14 cellular contexts compared by ENCODE assay signal in the genomic region with DNA sequence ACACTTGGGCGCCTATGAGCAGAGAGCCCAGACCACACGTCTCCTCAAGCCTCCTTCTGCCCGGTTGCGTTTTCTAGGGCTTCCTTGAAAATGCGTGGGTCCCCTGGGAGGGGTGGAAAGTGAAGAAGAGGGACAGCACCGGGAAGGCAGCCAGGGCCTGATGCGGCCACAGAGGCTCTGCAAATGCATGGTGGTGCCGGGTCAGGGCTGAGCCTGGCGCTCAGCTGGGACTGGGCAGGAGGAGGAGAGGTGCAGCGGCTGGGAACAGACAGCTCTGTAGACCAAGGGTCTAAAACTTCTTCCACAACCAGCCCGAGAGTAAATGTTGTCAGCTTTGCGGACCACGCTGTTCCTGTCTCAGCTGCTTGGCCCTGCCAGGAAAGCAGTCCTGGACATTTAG. TPM values are rescaled to one million over a fixed set of nuclear protein-coding genes. Genes with fewer than 3 reads are reported as not detected.
A peak's percentile ranks its signal among the peaks of the same experiment; 100 is the strongest.
DNase-seq lines count a peak whose midpoint lies in the region; ATAC-seq and TF ChIP-seq lines count a peak whose summit lies in the region.
"Had no signal": no experiment of that assay in that cellular context is flagged by ENCODE, and none has a peak within 500 bp of the region (broad histone marks: within the 10 kb centered on the region; RNA-seq: fewer than 3 reads in every experiment).

No MANE protein-coding gene starts in this region.

- no peak for DNase-seq in activated naive CD4-positive, alpha-beta T cell treated with anti-CD3 and anti-CD28 coated beads, Interleukin-2, amount 50 U/mL, for 72 hours (ENCODE audit: low spot score in 2 of 2)
- DNase-seq in SK-N-SH (no peak), endodermal cell (no peak), neuronal stem cell (ENCODE audit: low spot score) (no peak), SKM-1 treated with dmso at 0.1 percent for 144 hours (lab: John Stamatoyannopoulos, UW; ENCODE audit: unreplicated experiment) (no peak)
- no peak for DNase-seq in activated effector memory CD4-positive, alpha-beta T cell treated with anti-CD3 and anti-CD28 coated beads, Interleukin-2, amount 50 U/mL, for 16 hours
- DNase-seq: activated T-cell treated with anti-CD3 and anti-CD28 coated beads, Interleukin-2, amount 50 U/mL, for 72 hours; psoas muscle; stimulated activated CD4-positive, alpha-beta T cell treated with anti-CD3 and anti-CD28 coated beads, Interleukin-2, amount 100 ng/mL, for 48 hours had no signal

- no peaks in the 10 kb centered on the region for H3K9me2 ChIP-seq in SK-N-SH

- TF ChIP-seq CTCF in SK-N-SH (IDR thresholded peaks at IDR 0.05) (no peak), endodermal cell (conservative IDR thresholded peaks at IDR 0.05) (no peak)

- no peak overlapping the region for H3K27ac Mint-ChIP-seq in activated naive CD4-positive, alpha-beta T cell treated with anti-CD3 and anti-CD28 coated beads, Interleukin-2, amount 50 U/mL, for 24 hours
- no peak overlapping the region for H3K27ac Mint-ChIP-seq in activated naive CD4-positive, alpha-beta T cell treated with anti-CD3 and anti-CD28 coated beads, Interleukin-2, amount 50 U/mL, for 72 hours
- H3K27ac Mint-ChIP-seq in endodermal cell, result no peak overlapping the region
- H3K27ac Mint-ChIP-seq: activated T-cell treated with anti-CD3 and anti-CD28 coated beads, Interleukin-2, amount 50 U/mL, for 72 hours; memory B cell; stimulated activated memory B cell treated with anti-CD40 and anti-IgM and Interleukin-4, amounts not matched to agents 10 μg/mL and 1 μg/mL and 100 μg/mL, for 72 hours had no signal

- no peak overlapping the region for H3K14ac ChIP-seq in neuronal stem cell (ENCODE audit: low read length)

- H3K9ac ChIP-seq in SK-N-SH (no peak overlapping the region; the same call in 1 of the 2 replicates), endodermal cell (ENCODE audit: extremely low read depth, low read length, poor library complexity, severe bottlenecking) (no peak overlapping the region), neuronal stem cell (ENCODE audit: low read depth, low read length, poor library complexity) (peak overlapping the region; percentile 36)

- H3K27me3 ChIP-seq in SK-N-SH (ENCODE audit: insufficient read depth), result no peaks in the 10 kb centered on the region
- H3K27me3 ChIP-seq in endodermal cell (ENCODE audit: control insufficient read depth, insufficient read depth, low read length, poor library complexity, severe bottlenecking), result peaks cover 67% of the 10 kb centered on the region
- H3K27me3 ChIP-seq in neuronal stem cell (ENCODE audit: control insufficient read depth in 3 of 3, insufficient read depth in 3 of 3, low read depth in 1 of 3, low read length in 3 of 3), result peaks cover 9 to 38% (median 32%) of the 10 kb centered on the region in 3 experiments

- H3K4me1 ChIP-seq in SK-N-SH (ENCODE audit: control insufficient read depth in 1 of 2, insufficient read depth in 2 of 2, low read depth in 1 of 2, low read length in 1 of 2) (peaks cover 0 to 26% of the 10 kb centered on the region in 2 experiments; a peak in 1 of 4 replicates), endodermal cell (ENCODE audit: control insufficient read depth, insufficient read depth, low read length) (no peaks in the 10 kb centered on the region), neuronal stem cell (ENCODE audit: control insufficient read depth in 2 of 2, insufficient read depth in 1 of 2, low read depth in 1 of 2, low read length in 2 of 2) (peaks cover 6 to 9% of the 10 kb centered on the region in 2 donors)
- H3K4me1 ChIP-seq: SJSA1 had no signal

- peaks cover 16% of the 10 kb centered on the region; the same call in 1 of the 2 replicates for H3K79me2 ChIP-seq in SK-N-SH (ENCODE audit: insufficient read depth)

- H4K91ac ChIP-seq in neuronal stem cell (ENCODE audit: low read depth, low read length, poor library complexity), result no peak overlapping the region

- no peak overlapping the region for H2BK120ac ChIP-seq in neuronal stem cell (ENCODE audit: low read depth, low read length)

- CTCF ChIA-PET in SK-N-SH (lab: Yijun Ruan, JAX), result no interaction called here

- POLR2A ChIA-PET in SK-N-SH (lab: Yijun Ruan, JAX), result interaction anchor here (1.3 to 1.7 kb wide), 2 partner anchors 13 to 18 kb away, joined by 3 to 5 read pairs; no protein-coding TSS in a partner anchor

- H2BK5ac ChIP-seq in neuronal stem cell (ENCODE audit: low read length), result no peak overlapping the region

- H3K9me3 Mint-ChIP-seq in activated naive CD4-positive, alpha-beta T cell treated with anti-CD3 and anti-CD28 coated beads, Interleukin-2, amount 50 U/mL, for 24 hours, result no peaks in the 10 kb centered on the region
- peaks cover 0 to 3% of the 10 kb centered on the region in 2 donors for H3K9me3 Mint-ChIP-seq in activated naive CD4-positive, alpha-beta T cell treated with anti-CD3 and anti-CD28 coated beads, Interleukin-2, amount 50 U/mL, for 72 hours
- peaks cover 3% of the 10 kb centered on the region for H3K9me3 Mint-ChIP-seq in endodermal cell
- H3K9me3 Mint-ChIP-seq: activated T-cell treated with anti-CD3 and anti-CD28 coated beads, Interleukin-2, amount 50 U/mL, for 72 hours; memory B cell; stimulated activated memory B cell treated with anti-CD40 and anti-IgM and Interleukin-4, amounts not matched to agents 10 μg/mL and 1 μg/mL and 100 μg/mL, for 72 hours had no signal

- peak overlapping the region; percentile 79 to 85 for H3K4me3 ChIP-seq in SK-N-SH (ENCODE audit: low read depth in 2 of 2, low read length in 1 of 2)
- H3K4me3 ChIP-seq in endodermal cell (ENCODE audit: low read length), result no peak overlapping the region
- H3K4me3 ChIP-seq in neuronal stem cell (ENCODE audit: low read length in 2 of 2), result peak overlapping the region; percentile 81 to 94
- H3K4me3 ChIP-seq: SJSA1 had no signal

- H3K4me3 Mint-ChIP-seq in activated naive CD4-positive, alpha-beta T cell treated with anti-CD3 and anti-CD28 coated beads, Interleukin-2, amount 50 U/mL, for 24 hours, result peak overlapping the region; percentile 56
- H3K4me3 Mint-ChIP-seq in endodermal cell, result peak overlapping the region; percentile 49
- H3K4me3 Mint-ChIP-seq: memory B cell; stimulated activated memory B cell treated with anti-CD40 and anti-IgM and Interleukin-4, amounts not matched to agents 10 μg/mL and 1 μg/mL and 100 μg/mL, for 72 hours had no signal

- no peak overlapping the region for H2BK15ac ChIP-seq in neuronal stem cell (ENCODE audit: low read length)

- no peak overlapping the region for H3K18ac ChIP-seq in neuronal stem cell (ENCODE audit: low read length)

- 56% methylated on average over 12 of the region's 13 CpGs for WGBS in SK-N-SH (ENCODE audit: low lambda C conversion rate)
- WGBS in endodermal cell (ENCODE audit: insufficient coverage in 1 of 2, insufficient read length in 1 of 2), 2 experiments, result 81 to 97% methylated on average over 9 to 13 of the region's 13 CpGs
- WGBS in neuronal stem cell (ENCODE audit: extremely low coverage in 2 of 2, insufficient read length in 2 of 2, insufficient replicate concordance in 1 of 2), 2 donors, result no CpG with 5 or more reads among the region's 13 CpGs

- peaks cover 3% of the 10 kb centered on the region for H3K36me3 Mint-ChIP-seq in activated naive CD4-positive, alpha-beta T cell treated with anti-CD3 and anti-CD28 coated beads, Interleukin-2, amount 50 U/mL, for 24 hours
- H3K36me3 Mint-ChIP-seq in activated naive CD4-positive, alpha-beta T cell treated with anti-CD3 and anti-CD28 coated beads, Interleukin-2, amount 50 U/mL, for 72 hours, result peaks cover 0 to 34% of the 10 kb centered on the region in 2 donors
- peaks cover 11% of the 10 kb centered on the region for H3K36me3 Mint-ChIP-seq in endodermal cell (ENCODE audit: low read depth)
- H3K36me3 Mint-ChIP-seq: stimulated activated memory B cell treated with anti-CD40 and anti-IgM and Interleukin-4, amounts not matched to agents 10 μg/mL and 1 μg/mL and 100 μg/mL, for 72 hours had no signal

- TF ChIP-seq EP300 in SK-N-SH (IDR thresholded peaks at IDR 0.05; ENCODE audit: borderline replicate concordance in 1 of 2, low read depth in 1 of 2, low read length in 1 of 2), result no peak

- no peak overlapping the region for H3K4ac ChIP-seq in neuronal stem cell (ENCODE audit: low read length)

- H2BK12ac ChIP-seq in neuronal stem cell (ENCODE audit: low read length), result no peak overlapping the region

- H4K8ac ChIP-seq in neuronal stem cell (ENCODE audit: low read depth, low read length), result no peak overlapping the region

- peaks cover 10% of the 10 kb centered on the region for H3K79me1 ChIP-seq in neuronal stem cell (ENCODE audit: low read depth, low read length)

- H2AFZ ChIP-seq in SK-N-SH (ENCODE audit: low read depth) (no peak overlapping the region), neuronal stem cell (ENCODE audit: low read length) (no peak overlapping the region)

- peaks cover 19% of the 10 kb centered on the region for H3K27me3 Mint-ChIP-seq in activated naive CD4-positive, alpha-beta T cell treated with anti-CD3 and anti-CD28 coated beads, Interleukin-2, amount 50 U/mL, for 24 hours
- peaks cover 56% of the 10 kb centered on the region for H3K27me3 Mint-ChIP-seq in endodermal cell (ENCODE audit: insufficient read depth)

- H3K27ac ChIP-seq in SK-N-SH (ENCODE audit: low read depth in 2 of 2, low read length in 1 of 2) (no peak overlapping the region; a peak in 1 of 4 replicates), endodermal cell (ENCODE audit: low read depth, low read length) (no peak overlapping the region), neuronal stem cell (replicated peaks; ENCODE audit: low read length) (no peak overlapping the region)
- H3K27ac ChIP-seq: psoas muscle, SJSA1 had no signal

- H3K4me1 Mint-ChIP-seq in activated naive CD4-positive, alpha-beta T cell treated with anti-CD3 and anti-CD28 coated beads, Interleukin-2, amount 50 U/mL, for 24 hours, result peaks cover 14% of the 10 kb centered on the region
- H3K4me1 Mint-ChIP-seq in endodermal cell, result no peaks in the 10 kb centered on the region
- H3K4me1 Mint-ChIP-seq: memory B cell had no signal

- peak overlapping the region; percentile 99 for H3K4me2 ChIP-seq in SK-N-SH
- peak overlapping the region; percentile 98 for H3K4me2 ChIP-seq in neuronal stem cell (ENCODE audit: insufficient read depth, low read length, poor library complexity, severe bottlenecking)

- H4K20me1 ChIP-seq in SK-N-SH (ENCODE audit: insufficient read depth), result peaks cover 42% of the 10 kb centered on the region

- no peak overlapping the region for H2AK5ac ChIP-seq in neuronal stem cell (ENCODE audit: low read depth, low read length)

- H3K23ac ChIP-seq in neuronal stem cell (ENCODE audit: low read depth, low read length, poor library complexity), result no peak overlapping the region

- TF ChIP-seq RAD21 in SK-N-SH (IDR thresholded peaks at IDR 0.05; ENCODE audit: low read length), result no peak

- peaks cover 8% of the 10 kb centered on the region for H3F3A ChIP-seq in SK-N-SH (replicated peaks; ENCODE audit: insufficient read depth)

- no peak for ATAC-seq in activated naive CD4-positive, alpha-beta T cell treated with anti-CD3 and anti-CD28 coated beads, Interleukin-2, amount 50 U/mL, for 72 hours
- ATAC-seq in GM18870 (IDR thresholded peaks at IDR 0.05; ENCODE audit: unreplicated experiment), result no peak
- ATAC-seq: activated T-cell treated with anti-CD3 and anti-CD28 coated beads, Interleukin-2, amount 50 U/mL, for 72 hours; psoas muscle; stimulated activated memory B cell treated with anti-CD40 and anti-IgM and Interleukin-4, amounts not matched to agents 10 μg/mL and 1 μg/mL and 100 μg/mL, for 72 hours had no signal

- H3K9me3 ChIP-seq in SK-N-SH, result no peaks in the 10 kb centered on the region
- no peaks in the 10 kb centered on the region for H3K9me3 ChIP-seq in endodermal cell (ENCODE audit: control insufficient read depth, low read length)
- no peaks in the 10 kb centered on the region for H3K9me3 ChIP-seq in neuronal stem cell (replicated peaks in 1 of 2; ENCODE audit: control insufficient read depth in 2 of 2, insufficient read depth in 1 of 2, low read depth in 1 of 2, low read length in 2 of 2)
- H3K9me3 ChIP-seq: psoas muscle, SJSA1 had no signal

- H3K36me3 ChIP-seq in SK-N-SH (replicated peaks in 1 of 2; ENCODE audit: control insufficient read depth in 1 of 2, insufficient read depth in 2 of 2, low read length in 1 of 2), result peaks cover 0 to 22% of the 10 kb centered on the region in 2 experiments
- H3K36me3 ChIP-seq in endodermal cell (ENCODE audit: control insufficient read depth, insufficient read depth, low read length), result no peaks in the 10 kb centered on the region
- peaks cover 17 to 50% of the 10 kb centered on the region in 2 donors for H3K36me3 ChIP-seq in neuronal stem cell (replicated peaks in 1 of 2; ENCODE audit: control insufficient read depth in 2 of 2, insufficient read depth in 2 of 2, low read length in 2 of 2)
- H3K36me3 ChIP-seq: SJSA1 had no signal

RNA-seq across cellular contexts. Expression of gene DPYSL4, which starts 1.6 kb away (rescaled TPM):
- total RNA-seq in activated naive CD4-positive, alpha-beta T cell treated with anti-CD3 and anti-CD28 coated beads, Interleukin-2, amount 50 U/mL, for 72 hours, result 10 to 100 TPM in 1 of 2 donors, 1 to 10 TPM in 1; 2.8 to 65.2 TPM
- polyA plus RNA-seq in SK-N-SH (2012; rRNA removed), result 19.4 and 21.8 TPM in 2 replicates
- polyA plus RNA-seq in SK-N-SH (2012; cell fraction: cytosol; rRNA removed), result 9.0 and 15.8 TPM in 2 replicates
- polyA plus RNA-seq in SK-N-SH (2012; cell fraction: nucleus; rRNA removed), result 57.0 and 69.4 TPM in 2 replicates
- total RNA-seq in endodermal cell, result 10 to 100 TPM in 1 of 2 donors, 1 to 10 TPM in 1; 5.1 to 13.5 TPM
- 62.3 TPM for polyA plus RNA-seq in endodermal cell (2013, experiment 1 of 2)
- 52.7 TPM for polyA plus RNA-seq in endodermal cell (2013, experiment 2 of 2)
- 27.1 TPM for polyA plus RNA-seq in neuronal stem cell (2013, experiment 1 of 2)
- polyA plus RNA-seq in neuronal stem cell (2013, experiment 2 of 2), result 25.4 TPM
